In genomic region chr12:117033382-117034045, GRCh38 we compare ENCODE assay signal across 10 cellular contexts.
A peak's percentile ranks its signal among the peaks of the same experiment; 100 is the strongest.
DNase-seq lines count a peak whose midpoint lies in the region; ATAC-seq and TF ChIP-seq lines count a peak whose summit lies in the region.
"Had no signal": no experiment of that assay in that cellular context is flagged by ENCODE, and none has a peak within 500 bp of the region (broad histone marks: within the 10 kb centered on the region; RNA-seq: fewer than 3 reads in every experiment).

No MANE protein-coding gene starts in this region.

- H3F3A ChIP-seq in smooth muscle cell (ENCODE audit: low read depth), result no peaks in the 10 kb centered on the region

- H4K20me1 ChIP-seq in fibroblast of lung (ENCODE audit: control insufficient read depth, extremely low read depth, insufficient read depth, low read length) (no peaks in the 10 kb centered on the region), smooth muscle cell (ENCODE audit: low read depth) (no peaks in the 10 kb centered on the region)

- H3K36me3 ChIP-seq in H7 (replicated peaks; ENCODE audit: control insufficient read depth, insufficient read depth, low read length), result no peaks in the 10 kb centered on the region
- peaks cover under 1% of the 10 kb centered on the region for H3K36me3 ChIP-seq in fibroblast of lung (ENCODE audit: control insufficient read depth, insufficient read depth, low read length)
- H3K36me3 ChIP-seq in smooth muscle cell (ENCODE audit: low read depth), result no peaks in the 10 kb centered on the region

- H3K9me3 ChIP-seq in fibroblast of lung (ENCODE audit: control insufficient read depth, insufficient read depth, low read depth, low read length) (no peaks in the 10 kb centered on the region), smooth muscle cell (replicated peaks; ENCODE audit: low read depth) (no peaks in the 10 kb centered on the region)

- TF ChIP-seq CTCF in fibroblast of lung (conservative IDR thresholded peaks at IDR 0.05 in 1 of 2, IDR thresholded peaks at IDR 0.05 in 1 of 2; ENCODE audit: low read depth in 1 of 2, low read length in 2 of 2) (no peak), smooth muscle cell (IDR thresholded peaks at IDR 0.05; ENCODE audit: borderline replicate concordance, insufficient read depth, poor library complexity, severe bottlenecking) (no peak)

- no peak overlapping the region for H3K4me3 ChIP-seq in H7 (ENCODE audit: insufficient read depth, low read depth, low read length)
- H3K4me3 ChIP-seq in fibroblast of lung (replicated peaks in 1 of 4; ENCODE audit: control extremely low read depth in 1 of 4, insufficient read depth in 1 of 4, low read depth in 3 of 4, low read length in 4 of 4), result no peak overlapping the region
- no peak overlapping the region for H3K4me3 ChIP-seq in smooth muscle cell

- H3K9ac ChIP-seq in fibroblast of lung (ENCODE audit: insufficient read depth, low read length) (no peak overlapping the region), smooth muscle cell (ENCODE audit: low read depth) (no peak overlapping the region)

- H2AFZ ChIP-seq in fibroblast of lung (ENCODE audit: low read length) (no peak overlapping the region), smooth muscle cell (ENCODE audit: low read depth) (no peak overlapping the region)

- H3K4me1 ChIP-seq in fibroblast of lung (ENCODE audit: control insufficient read depth, extremely low read depth, insufficient read depth, low read length) (no peaks in the 10 kb centered on the region), smooth muscle cell (ENCODE audit: low read depth) (no peaks in the 10 kb centered on the region)

- H3K4me2 ChIP-seq in fibroblast of lung (ENCODE audit: extremely low read depth, insufficient read depth, low read length) (peak overlapping the region; percentile 8), smooth muscle cell (no peak overlapping the region)

- no peaks in the 10 kb centered on the region for H3K27me3 ChIP-seq in H7 (ENCODE audit: control insufficient read depth, insufficient read depth, low read length)
- peaks cover 19% of the 10 kb centered on the region for H3K27me3 ChIP-seq in fibroblast of lung (ENCODE audit: control insufficient read depth, insufficient read depth, low read length)
- no peaks in the 10 kb centered on the region for H3K27me3 ChIP-seq in smooth muscle cell (ENCODE audit: low read depth)

- H3K79me2 ChIP-seq in fibroblast of lung (ENCODE audit: control insufficient read depth, insufficient read depth, low read length) (no peaks in the 10 kb centered on the region), smooth muscle cell (ENCODE audit: low read depth) (no peaks in the 10 kb centered on the region)

- peak; percentile 52 for DNase-seq in H7
- DNase-seq in NCI-H345 (lab: John Stamatoyannopoulos, UW), result peak; percentile 24
- no peak for DNase-seq in fibroblast of lung (ENCODE audit: low read depth in 2 of 2)
- peak in 7 of 10 donors; percentile 32 to 90 (median 67) for DNase-seq in posterior cingulate gyrus
- DNase-seq in hepatic stellate cell (ENCODE audit: low spot score), result no peak
- DNase-seq in GM19240 (ENCODE audit: insufficient read length, low spot score), result no peak
- DNase-seq in smooth muscle cell (lab: John Stamatoyannopoulos, UW; ENCODE audit: unreplicated experiment), result no peak
- DNase-seq: naive thymus-derived CD8-positive, alpha-beta T cell; NCI-H524 treated with DMSO at 0.1 percent for 48 hours had no signal

- H3K27ac ChIP-seq in fibroblast of lung (ENCODE audit: insufficient read depth, low read length) (no peak overlapping the region), smooth muscle cell (ENCODE audit: low read depth) (no peak overlapping the region)

- WGBS in smooth muscle cell (ENCODE audit: low lambda C conversion rate), result 86% methylated on average over 19 of the region's 19 CpGs

- ATAC-seq in HG02973 (IDR thresholded peaks at IDR 0.05; ENCODE audit: unreplicated experiment), result no peak
- ATAC-seq: naive thymus-derived CD8-positive, alpha-beta T cell had no signal

- intact Hi-C loops in posterior cingulate gyrus (cut with DNase I), result no loop called here

Comparison
In these comparisons a context has a peak if more than half of its experiments do, and no peak if none do; other contexts are left out.
1. DNase-seq: peak in H7 (single experiment), NCI-H345 (single experiment) and posterior cingulate gyrus (7 of 10); none in fibroblast of lung (0 of 2), hepatic stellate cell (single experiment), GM19240 (single experiment) and smooth muscle cell (single experiment).